ENCODE assay signal across 1 cellular context in the genomic region with DNA sequence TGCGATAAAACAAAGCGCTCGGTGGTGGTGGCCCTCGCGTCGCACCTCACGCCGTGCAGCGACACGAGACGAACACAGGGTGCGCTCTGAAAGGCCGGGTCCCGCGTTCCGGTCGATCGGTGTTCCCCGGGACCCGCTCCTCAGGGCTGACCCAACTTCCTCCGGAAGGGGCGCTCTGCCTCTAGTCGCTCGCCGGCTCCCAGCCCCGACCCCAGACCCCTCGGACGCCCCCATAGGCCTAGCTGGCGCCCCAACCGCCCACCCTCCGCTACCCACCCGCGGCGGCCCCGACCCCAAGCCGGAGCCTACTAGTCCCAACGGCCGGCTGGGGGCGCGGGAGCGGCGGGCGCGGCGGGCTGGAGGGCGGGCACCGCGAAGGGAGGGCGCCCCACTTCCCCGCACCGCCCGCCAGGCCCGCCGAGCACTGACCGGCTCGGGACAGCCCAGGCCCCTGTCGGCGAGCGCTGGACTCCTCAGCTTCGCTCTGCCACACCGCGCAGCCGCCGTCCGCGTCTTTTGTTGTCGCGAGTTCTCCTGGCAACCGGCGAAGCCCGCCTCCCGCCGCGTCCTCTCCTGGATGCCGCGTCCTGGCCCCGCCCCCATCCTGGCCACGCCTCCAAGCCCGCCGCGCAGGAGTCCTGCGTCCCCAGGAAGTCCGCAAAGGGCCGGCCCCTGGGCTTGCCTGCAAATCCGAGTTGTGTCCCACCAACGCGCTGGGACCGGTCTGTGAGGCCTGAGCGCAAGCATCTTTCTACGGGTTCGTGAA.
A peak's percentile ranks its signal among the peaks of the same experiment; 100 is the strongest.
TF ChIP-seq lines count a peak whose summit lies in the region.

A gene with protein sequence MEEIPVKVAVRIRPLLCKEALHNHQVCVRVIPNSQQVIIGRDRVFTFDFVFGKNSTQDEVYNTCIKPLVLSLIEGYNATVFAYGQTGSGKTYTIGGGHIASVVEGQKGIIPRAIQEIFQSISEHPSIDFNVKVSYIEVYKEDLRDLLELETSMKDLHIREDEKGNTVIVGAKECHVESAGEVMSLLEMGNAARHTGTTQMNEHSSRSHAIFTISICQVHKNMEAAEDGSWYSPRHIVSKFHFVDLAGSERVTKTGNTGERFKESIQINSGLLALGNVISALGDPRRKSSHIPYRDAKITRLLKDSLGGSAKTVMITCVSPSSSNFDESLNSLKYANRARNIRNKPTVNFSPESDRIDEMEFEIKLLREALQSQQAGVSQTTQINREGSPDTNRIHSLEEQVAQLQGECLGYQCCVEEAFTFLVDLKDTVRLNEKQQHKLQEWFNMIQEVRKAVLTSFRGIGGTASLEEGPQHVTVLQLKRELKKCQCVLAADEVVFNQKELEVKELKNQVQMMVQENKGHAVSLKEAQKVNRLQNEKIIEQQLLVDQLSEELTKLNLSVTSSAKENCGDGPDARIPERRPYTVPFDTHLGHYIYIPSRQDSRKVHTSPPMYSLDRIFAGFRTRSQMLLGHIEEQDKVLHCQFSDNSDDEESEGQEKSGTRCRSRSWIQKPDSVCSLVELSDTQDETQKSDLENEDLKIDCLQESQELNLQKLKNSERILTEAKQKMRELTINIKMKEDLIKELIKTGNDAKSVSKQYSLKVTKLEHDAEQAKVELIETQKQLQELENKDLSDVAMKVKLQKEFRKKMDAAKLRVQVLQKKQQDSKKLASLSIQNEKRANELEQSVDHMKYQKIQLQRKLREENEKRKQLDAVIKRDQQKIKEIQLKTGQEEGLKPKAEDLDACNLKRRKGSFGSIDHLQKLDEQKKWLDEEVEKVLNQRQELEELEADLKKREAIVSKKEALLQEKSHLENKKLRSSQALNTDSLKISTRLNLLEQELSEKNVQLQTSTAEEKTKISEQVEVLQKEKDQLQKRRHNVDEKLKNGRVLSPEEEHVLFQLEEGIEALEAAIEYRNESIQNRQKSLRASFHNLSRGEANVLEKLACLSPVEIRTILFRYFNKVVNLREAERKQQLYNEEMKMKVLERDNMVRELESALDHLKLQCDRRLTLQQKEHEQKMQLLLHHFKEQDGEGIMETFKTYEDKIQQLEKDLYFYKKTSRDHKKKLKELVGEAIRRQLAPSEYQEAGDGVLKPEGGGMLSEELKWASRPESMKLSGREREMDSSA (N-terminal part only) (minus strand): TSS at position 491 of the 766 bp plus-strand sequence. CDS start 5,841 bp downstream, outside the sequence.

TF ChIP-seq in GM23338, 12 proteins besides CTCF, POLR2A, EP300 and RAD21 (continued from another document):
- TF ChIP-seq, protein P1, sequence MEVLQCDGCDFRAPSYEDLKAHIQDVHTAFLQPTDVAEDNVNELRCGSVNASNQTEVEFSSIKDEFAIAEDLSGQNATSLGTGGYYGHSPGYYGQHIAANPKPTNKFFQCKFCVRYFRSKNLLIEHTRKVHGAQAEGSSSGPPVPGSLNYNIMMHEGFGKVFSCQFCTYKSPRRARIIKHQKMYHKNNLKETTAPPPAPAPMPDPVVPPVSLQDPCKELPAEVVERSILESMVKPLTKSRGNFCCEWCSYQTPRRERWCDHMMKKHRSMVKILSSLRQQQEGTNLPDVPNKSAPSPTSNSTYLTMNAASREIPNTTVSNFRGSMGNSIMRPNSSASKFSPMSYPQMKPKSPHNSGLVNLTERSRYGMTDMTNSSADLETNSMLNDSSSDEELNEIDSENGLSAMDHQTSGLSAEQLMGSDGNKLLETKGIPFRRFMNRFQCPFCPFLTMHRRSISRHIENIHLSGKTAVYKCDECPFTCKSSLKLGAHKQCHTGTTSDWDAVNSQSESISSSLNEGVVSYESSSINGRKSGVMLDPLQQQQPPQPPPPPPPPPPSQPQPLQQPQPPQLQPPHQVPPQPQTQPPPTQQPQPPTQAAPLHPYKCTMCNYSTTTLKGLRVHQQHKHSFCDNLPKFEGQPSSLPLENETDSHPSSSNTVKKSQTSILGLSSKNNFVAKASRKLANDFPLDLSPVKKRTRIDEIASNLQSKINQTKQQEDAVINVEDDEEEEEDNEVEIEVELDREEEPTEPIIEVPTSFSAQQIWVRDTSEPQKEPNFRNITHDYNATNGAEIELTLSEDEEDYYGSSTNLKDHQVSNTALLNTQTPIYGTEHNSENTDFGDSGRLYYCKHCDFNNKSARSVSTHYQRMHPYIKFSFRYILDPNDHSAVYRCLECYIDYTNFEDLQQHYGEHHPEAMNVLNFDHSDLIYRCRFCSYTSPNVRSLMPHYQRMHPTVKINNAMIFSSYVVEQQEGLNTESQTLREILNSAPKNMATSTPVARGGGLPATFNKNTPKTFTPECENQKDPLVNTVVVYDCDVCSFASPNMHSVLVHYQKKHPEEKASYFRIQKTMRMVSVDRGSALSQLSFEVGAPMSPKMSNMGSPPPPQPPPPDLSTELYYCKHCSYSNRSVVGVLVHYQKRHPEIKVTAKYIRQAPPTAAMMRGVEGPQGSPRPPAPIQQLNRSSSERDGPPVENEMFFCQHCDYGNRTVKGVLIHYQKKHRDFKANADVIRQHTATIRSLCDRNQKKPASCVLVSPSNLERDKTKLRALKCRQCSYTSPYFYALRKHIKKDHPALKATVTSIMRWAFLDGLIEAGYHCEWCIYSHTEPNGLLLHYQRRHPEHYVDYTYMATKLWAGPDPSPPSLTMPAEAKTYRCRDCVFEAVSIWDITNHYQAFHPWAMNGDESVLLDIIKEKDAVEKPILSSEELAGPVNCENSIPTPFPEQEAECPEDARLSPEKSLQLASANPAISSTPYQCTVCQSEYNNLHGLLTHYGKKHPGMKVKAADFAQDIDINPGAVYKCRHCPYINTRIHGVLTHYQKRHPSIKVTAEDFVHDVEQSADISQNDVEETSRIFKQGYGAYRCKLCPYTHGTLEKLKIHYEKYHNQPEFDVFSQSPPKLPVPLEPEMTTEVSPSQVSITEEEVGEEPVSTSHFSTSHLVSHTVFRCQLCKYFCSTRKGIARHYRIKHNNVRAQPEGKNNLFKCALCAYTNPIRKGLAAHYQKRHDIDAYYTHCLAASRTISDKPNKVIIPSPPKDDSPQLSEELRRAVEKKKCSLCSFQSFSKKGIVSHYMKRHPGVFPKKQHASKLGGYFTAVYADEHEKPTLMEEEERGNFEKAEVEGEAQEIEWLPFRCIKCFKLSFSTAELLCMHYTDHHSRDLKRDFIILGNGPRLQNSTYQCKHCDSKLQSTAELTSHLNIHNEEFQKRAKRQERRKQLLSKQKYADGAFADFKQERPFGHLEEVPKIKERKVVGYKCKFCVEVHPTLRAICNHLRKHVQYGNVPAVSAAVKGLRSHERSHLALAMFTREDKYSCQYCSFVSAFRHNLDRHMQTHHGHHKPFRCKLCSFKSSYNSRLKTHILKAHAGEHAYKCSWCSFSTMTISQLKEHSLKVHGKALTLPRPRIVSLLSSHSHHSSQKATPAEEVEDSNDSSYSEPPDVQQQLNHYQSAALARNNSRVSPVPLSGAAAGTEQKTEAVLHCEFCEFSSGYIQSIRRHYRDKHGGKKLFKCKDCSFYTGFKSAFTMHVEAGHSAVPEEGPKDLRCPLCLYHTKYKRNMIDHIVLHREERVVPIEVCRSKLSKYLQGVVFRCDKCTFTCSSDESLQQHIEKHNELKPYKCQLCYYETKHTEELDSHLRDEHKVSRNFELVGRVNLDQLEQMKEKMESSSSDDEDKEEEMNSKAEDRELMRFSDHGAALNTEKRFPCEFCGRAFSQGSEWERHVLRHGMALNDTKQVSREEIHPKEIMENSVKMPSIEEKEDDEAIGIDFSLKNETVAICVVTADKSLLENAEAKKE (CRISPR knock-in tag; IDR thresholded peaks at IDR 0.05), result no peak
- TF ChIP-seq CREB1 (CRISPR knock-in tag; IDR thresholded peaks at IDR 0.05; ENCODE audit: low read depth) (peak; percentile 70), ZNF331 (CRISPR knock-in tag; IDR thresholded peaks at IDR 0.05; ENCODE audit: low read depth) (peak; percentile 42; the same call in 1 of the 2 replicates)
